In genomic region chr2:23145460-23145859, GRCh38 we compare ENCODE assay signal across 28 cellular contexts.
"Had no signal": no experiment of that assay in that cellular context is flagged by ENCODE, and none has a peak within 500 bp of the region (broad histone marks: within the 10 kb centered on the region; RNA-seq: fewer than 3 reads in every experiment).

No MANE protein-coding gene starts in this region.

- ATAC-seq: activated T-cell treated with anti-CD3 and anti-CD28 coated beads, Interleukin-2, amount 50 U/mL, for 4 hours; Panc1; Right ventricle myocardium inferior; T-cell had no signal

- H3K9me3 Mint-ChIP-seq: activated CD4-positive, alpha-beta memory T cell treated with anti-CD3 and anti-CD28 coated beads for 36 hours; activated CD4-positive, alpha-beta T cell treated with anti-CD3 and anti-CD28 coated beads, Interleukin-2, amount 10 ng/mL, durations not matched to agents 7 days and 5 days; activated naive CD4-positive, alpha-beta T cell treated with anti-CD3 and anti-CD28 coated beads, Interleukin-2, amount 10 ng/mL, durations not matched to agents 7 days and 5 days; activated naive CD8-positive, alpha-beta T cell treated with anti-CD3 and anti-CD28 coated beads for 36 hours; activated T-cell treated with anti-CD3 and anti-CD28 coated beads, Interleukin-2, amount 50 U/mL, for 4 hours; T-cell had no signal

- H3K4me3 Mint-ChIP-seq: activated CD4-positive, alpha-beta memory T cell treated with anti-CD3 and anti-CD28 coated beads for 36 hours; activated CD4-positive, alpha-beta T cell treated with anti-CD3 and anti-CD28 coated beads, Interleukin-2, amount 10 ng/mL, durations not matched to agents 7 days and 5 days; activated naive CD4-positive, alpha-beta T cell treated with anti-CD3 and anti-CD28 coated beads, Interleukin-2, amount 10 ng/mL, durations not matched to agents 7 days and 5 days; activated naive CD8-positive, alpha-beta T cell treated with anti-CD3 and anti-CD28 coated beads for 36 hours; activated T-cell treated with anti-CD3 and anti-CD28 coated beads, Interleukin-2, amount 50 U/mL, for 4 hours; T-cell had no signal

- H3K27me3 Mint-ChIP-seq: activated naive CD4-positive, alpha-beta T cell treated with anti-CD3 and anti-CD28 coated beads, Interleukin-2, amount 10 ng/mL, durations not matched to agents 7 days and 5 days had no signal

- H3K4me3 ChIP-seq: cardiac muscle cell, MG63, SK-N-MC had no signal

- DNase-seq: activated CD4-positive, alpha-beta memory T cell treated with anti-CD3 and anti-CD28 coated beads for 36 hours; activated CD4-positive, alpha-beta T cell treated with anti-CD3 and anti-CD28 coated beads, Interleukin-2, amount 10 ng/mL, durations not matched to agents 7 days and 5 days; activated CD4-positive, CD25-positive, alpha-beta regulatory T cell; activated CD8-positive, alpha-beta memory T cell treated with anti-CD3 and anti-CD28 coated beads for 24 hours; activated gamma-delta T cell; activated naive CD4-positive, alpha-beta T cell treated with anti-CD3 and anti-CD28 coated beads, Interleukin-2, amount 10 ng/mL, durations not matched to agents 7 days and 5 days; activated naive CD8-positive, alpha-beta T cell treated with anti-CD3 and anti-CD28 coated beads for 36 hours; activated T-cell treated with anti-CD3 and anti-CD28 coated beads, Interleukin-2, amount 50 U/mL, for 4 hours; brain microvascular endothelial cell; MG63; MV-4-11; NCI-H1092 treated with DMSO at 0.1 percent for 48 hours; NCI-H1417 treated with DMSO at 0.1 percent for 48 hours; NCI-H1694 treated with DMSO at 0.1 percent for 48 hours; NCI-H2081; NCI-H2171; NCI-H2227 treated with DMSO at 0.1 percent for 48 hours; NCI-H524 treated with DMSO at 0.1 percent for 48 hours; NCI-H748 treated with DMSO at 0.1 percent for 48 hours; OCI-M1; RPMI8226; T-cell; T-helper 2 cell; T1000 had no signal

- H3K36me3 Mint-ChIP-seq: activated CD4-positive, alpha-beta memory T cell treated with anti-CD3 and anti-CD28 coated beads for 36 hours; activated naive CD4-positive, alpha-beta T cell treated with anti-CD3 and anti-CD28 coated beads, Interleukin-2, amount 10 ng/mL, durations not matched to agents 7 days and 5 days; activated naive CD8-positive, alpha-beta T cell treated with anti-CD3 and anti-CD28 coated beads for 36 hours; T-cell had no signal

- H3K4me1 Mint-ChIP-seq: activated CD4-positive, alpha-beta T cell treated with anti-CD3 and anti-CD28 coated beads, Interleukin-2, amount 10 ng/mL, durations not matched to agents 7 days and 5 days; activated naive CD4-positive, alpha-beta T cell treated with anti-CD3 and anti-CD28 coated beads, Interleukin-2, amount 10 ng/mL, durations not matched to agents 7 days and 5 days; activated naive CD8-positive, alpha-beta T cell treated with anti-CD3 and anti-CD28 coated beads for 36 hours; T-cell had no signal

- H3K27ac Mint-ChIP-seq: activated CD4-positive, alpha-beta memory T cell treated with anti-CD3 and anti-CD28 coated beads for 36 hours; activated CD4-positive, alpha-beta T cell treated with anti-CD3 and anti-CD28 coated beads, Interleukin-2, amount 10 ng/mL, durations not matched to agents 7 days and 5 days; activated naive CD4-positive, alpha-beta T cell treated with anti-CD3 and anti-CD28 coated beads, Interleukin-2, amount 10 ng/mL, durations not matched to agents 7 days and 5 days; activated naive CD8-positive, alpha-beta T cell treated with anti-CD3 and anti-CD28 coated beads for 36 hours; T-cell had no signal
